15 cellular contexts compared by ENCODE assay signal in the genomic region with DNA sequence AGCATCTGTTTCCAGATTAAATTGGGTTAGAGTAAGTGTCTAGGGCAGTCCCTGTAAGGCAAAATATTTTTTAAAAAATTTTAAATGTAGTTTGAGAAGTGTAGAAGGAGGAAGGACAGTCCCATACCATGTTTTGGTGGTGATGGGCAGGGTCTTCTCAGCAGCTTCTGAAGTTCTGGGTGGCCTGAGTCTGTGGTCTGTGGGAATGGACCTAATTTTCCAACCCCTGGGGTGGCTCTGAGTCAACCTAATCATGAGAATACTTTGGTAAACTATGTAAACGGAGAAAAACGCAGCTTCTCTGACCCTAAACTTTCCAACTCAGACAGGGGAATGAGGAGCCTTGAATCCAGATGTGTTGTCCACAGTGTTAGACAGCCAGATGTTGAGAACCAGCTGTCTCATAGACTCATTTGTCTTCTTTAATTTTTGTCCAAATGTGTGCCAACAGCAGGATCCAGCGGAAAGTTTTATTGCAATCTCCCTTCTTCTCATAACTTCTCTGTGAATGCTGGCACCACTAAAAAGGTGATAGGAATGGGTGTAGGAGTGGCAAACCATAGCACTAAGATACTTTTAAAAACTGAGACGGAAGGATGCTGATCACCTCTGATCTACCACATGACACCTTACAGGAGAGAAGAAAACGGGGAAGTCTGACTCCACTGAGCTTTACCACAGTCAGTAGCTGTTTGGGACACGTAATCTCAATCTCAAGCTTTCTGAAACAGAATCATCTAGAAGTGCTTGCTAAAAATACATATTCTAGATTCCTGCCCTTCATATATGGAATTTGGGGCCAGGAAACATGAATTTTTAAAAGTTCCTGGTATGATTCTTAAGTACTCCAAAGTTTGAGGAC.
DNase-seq lines count a peak whose midpoint lies in the region; ATAC-seq, FAIRE-seq and TF ChIP-seq lines count a peak whose summit lies in the region.
"Had no signal": no experiment of that assay in that cellular context is flagged by ENCODE, and none has a peak within 500 bp of the region (broad histone marks: within the 10 kb centered on the region; RNA-seq: fewer than 3 reads in every experiment).

No MANE protein-coding gene starts in this region.

- peak overlapping the region; percentile 34 for H2AFZ ChIP-seq in HepG2 (ENCODE audit: low read length)

- peaks cover 6% of the 10 kb centered on the region for H3K9me3 Mint-ChIP-seq in chondrocyte (ENCODE audit: low read depth)
- H3K9me3 Mint-ChIP-seq: CD8-positive, alpha-beta T cell had no signal

- no peaks in the 10 kb centered on the region for H3K79me2 ChIP-seq in HepG2 (ENCODE audit: insufficient read depth, low read length)

- no peak for TF ChIP-seq CTCF in HepG2 (CRISPR knock-in tag; IDR thresholded peaks at IDR 0.05)
- TF ChIP-seq CTCF in right lobe of liver (IDR thresholded peaks at IDR 0.05) = no peak
- TF ChIP-seq CTCF in chondrocyte (IDR thresholded peaks at IDR 0.05) = no peak
- no peak for TF ChIP-seq CTCF in fibroblast of mammary gland (conservative IDR thresholded peaks at IDR 0.05; ENCODE audit: control insufficient read depth, insufficient read depth, low read depth, low read length)

- ATAC-seq in HepG2 (no peak), right lobe of liver (no peak)
- ATAC-seq: CD8-positive, alpha-beta T cell had no signal

- H3K4me3 ChIP-seq in HepG2 (replicated peaks in 1 of 3; ENCODE audit: insufficient read depth in 1 of 3, low read depth in 2 of 3, low read length in 3 of 3) = no peak overlapping the region
- no peak overlapping the region for H3K4me3 ChIP-seq in right lobe of liver
- H3K4me3 ChIP-seq in fibroblast of mammary gland (ENCODE audit: control insufficient read depth, low read depth, low read length) = no peak overlapping the region
- H3K4me3 ChIP-seq: HAP-1 had no signal

- H3K27me3 ChIP-seq in HepG2 (ENCODE audit: control insufficient read depth in 1 of 2, insufficient read depth in 2 of 2, low read length in 2 of 2) (no peaks in the 10 kb centered on the region), right lobe of liver (no peaks in the 10 kb centered on the region)

- no peak for TF ChIP-seq RAD21 in HepG2 (CRISPR knock-in tag; IDR thresholded peaks at IDR 0.05)

- H3K4me1 ChIP-seq in HepG2 (ENCODE audit: insufficient read depth, low read length) = peaks cover 12% of the 10 kb centered on the region; the same call in 1 of the 2 replicates
- no peaks in the 10 kb centered on the region for H3K4me1 ChIP-seq in right lobe of liver
- H3K4me1 ChIP-seq: HAP-1 had no signal

- TF ChIP-seq POLR2A in HepG2 (IDR thresholded peaks at IDR 0.05; ENCODE audit: insufficient read depth in 1 of 2, low read depth in 2 of 2, low read length in 2 of 2) = no peak
- TF ChIP-seq POLR2A in right lobe of liver (IDR thresholded peaks at IDR 0.05) = no peak

- POLR2A ChIA-PET in HepG2 (lab: Yijun Ruan, JAX) = interaction anchor here (1.0 kb wide), 1 partner anchor 8 kb away, joined by 3 read pairs; no protein-coding TSS in a partner anchor

- no TSS peak for BruUV-seq in HepG2 (replicated peaks; lab: Mats Ljungman, UMichigan)

- FAIRE-seq in HepG2 (lab: Jason Lieb, UNC) = no peak
- FAIRE-seq: H1, HTR-8/SVneo had no signal

- H3K36me3 Mint-ChIP-seq in chondrocyte (ENCODE audit: low read depth) = no peaks in the 10 kb centered on the region
- H3K36me3 Mint-ChIP-seq: CD14-positive monocyte; CD8-positive, alpha-beta T cell had no signal

- TF ChIP-seq EP300 in HepG2 (IDR thresholded peaks at IDR 0.05; ENCODE audit: low read depth in 2 of 2, low read length in 2 of 2) (no peak), HepG2 (CRISPR knock-in tag; IDR thresholded peaks at IDR 0.05; ENCODE audit: borderline replicate concordance) (no peak)

- WGBS in HepG2 (ENCODE audit: low lambda C conversion rate) = 98% methylated on average over 5 of the region's 6 CpGs
- WGBS in right lobe of liver (ENCODE audit: insufficient coverage, low coverage, low lambda C conversion rate, missing lambda C conversion rate) = 76% methylated on average over 6 of the region's 6 CpGs

- H3K4me3 Mint-ChIP-seq in chondrocyte (ENCODE audit: unreplicated experiment) = no peak overlapping the region
- H3K4me3 Mint-ChIP-seq: CD14-positive monocyte; CD8-positive, alpha-beta T cell had no signal

- DNase-seq in HepG2 (ENCODE audit: low spot score) (no peak), right lobe of liver (no peak), chondrocyte (ENCODE audit: low spot score) (no peak), fibroblast of mammary gland (ENCODE audit: low read depth) (peak; percentile 35), COR-L47 (lab: John Stamatoyannopoulos, UW) (no peak), foreskin melanocyte (no peak), DMS153 treated with DMSO at 0.1 percent for 48 hours (lab: John Stamatoyannopoulos, UW; ENCODE audit: unreplicated experiment) (no peak), NCI-H1417 treated with DMSO at 0.1 percent for 48 hours (lab: John Stamatoyannopoulos, UW) (no peak)
- DNase-seq: Caco-2; CD8-positive, alpha-beta T cell had no signal

- peak overlapping the region; percentile 35 for H3K27ac Mint-ChIP-seq in chondrocyte (ENCODE audit: unreplicated experiment)
- H3K27ac Mint-ChIP-seq: CD14-positive monocyte; CD8-positive, alpha-beta T cell had no signal

- H3K36me3 ChIP-seq in HepG2 (replicated peaks in 1 of 2; ENCODE audit: control insufficient read depth in 1 of 2, insufficient read depth in 2 of 2, low read length in 2 of 2) (no peaks in the 10 kb centered on the region), right lobe of liver (no peaks in the 10 kb centered on the region)
- H3K36me3 ChIP-seq: HAP-1 had no signal

- H3K9ac ChIP-seq in HepG2 (ENCODE audit: insufficient read depth, low read depth, low read length) = no peak overlapping the region

- CTCF ChIA-PET in HepG2 (lab: Yijun Ruan, JAX; ENCODE audit: low intra/inter-chr PET ratio, low total read pairs) = no interaction called here

- intact Hi-C loops in HepG2 (cut with micrococcal nuclease; ENCODE audit: unreplicated experiment) = no loop called here
- intact Hi-C loops in right lobe of liver (cut with DNase I) = no loop called here

- H3K27ac ChIP-seq in HepG2 (ENCODE audit: extremely low read length, insufficient read depth, low read length) (no peak overlapping the region), right lobe of liver (no peak overlapping the region)
- H3K27ac ChIP-seq: 22Rv1 had no signal

- no peaks in the 10 kb centered on the region for H3K9me3 ChIP-seq in HepG2 (ENCODE audit: low read length)
- H3K9me3 ChIP-seq in right lobe of liver = no peaks in the 10 kb centered on the region
- H3K9me3 ChIP-seq: Caco-2, HAP-1 had no signal

- no peak overlapping the region for H3K4me2 ChIP-seq in HepG2 (ENCODE audit: low read depth, low read length)

- in situ Hi-C loops in HepG2 (cut with HindIII; ENCODE audit: extremely low pct_ligation_motif_present, low pct_unique_long_range_greater_than_20kb) = no loop called here

- no peaks in the 10 kb centered on the region for H3K27me3 Mint-ChIP-seq in chondrocyte (ENCODE audit: low read depth)

- H3K4me1 Mint-ChIP-seq in chondrocyte (ENCODE audit: low read depth) = peaks cover 59% of the 10 kb centered on the region
- H3K4me1 Mint-ChIP-seq: CD14-positive monocyte had no signal

- no peaks in the 10 kb centered on the region for H4K20me1 ChIP-seq in HepG2 (ENCODE audit: insufficient read depth, low read length)

TF ChIP-seq in HepG2, 621 proteins besides CTCF, POLR2A, EP300 and RAD21:
- TF ChIP-seq TARDBP (CRISPR knock-in tag; IDR thresholded peaks at IDR 0.05) (no peak), MED1 (CRISPR knock-in tag; IDR thresholded peaks at IDR 0.05) (no peak), ZFYVE20 (CRISPR knock-in tag; IDR thresholded peaks at IDR 0.05; ENCODE audit: borderline replicate concordance, low read depth) (no peak)
